In genomic region chr4:154594343-154594742, GRCh38 we compare ENCODE assay signal across 14 cellular contexts. TPM values are rescaled to one million over a fixed set of nuclear protein-coding genes. Genes with fewer than 3 reads are reported as not detected.
"Had no signal": no experiment of that assay in that cellular context is flagged by ENCODE, and none has a peak within 500 bp of the region (broad histone marks: within the 10 kb centered on the region; RNA-seq: fewer than 3 reads in every experiment).

No MANE protein-coding gene starts in this region.

RNA-seq across cellular contexts. Expression of gene FGA, which starts 3.8 kb away (rescaled TPM):
- total RNA-seq: activated CD4-positive, alpha-beta memory T cell treated with anti-CD3 and anti-CD28 coated beads, Interleukin-2, amount 10 ng/mL, durations not matched to agents 7 days and 5 days; activated CD4-positive, alpha-beta T cell treated with anti-CD3 and anti-CD28 coated beads for 36 hours; activated CD4-positive, alpha-beta T cell treated with anti-CD3 and anti-CD28 coated beads, Interleukin-2, amount 10 ng/mL, durations not matched to agents 7 days and 5 days; activated CD8-positive, alpha-beta memory T cell treated with anti-CD3 and anti-CD28 coated beads, Interleukin-2, amount 10 ng/mL, durations not matched to agents 7 days and 5 days; activated CD8-positive, alpha-beta T cell treated with anti-CD3 and anti-CD28 coated beads, Interleukin-2, amount 10 ng/mL, durations not matched to agents 7 days and 5 days; activated naive CD8-positive, alpha-beta T cell treated with anti-CD3 and anti-CD28 coated beads, Interleukin-2, amount 10 ng/mL, durations not matched to agents 7 days and 5 days; activated T-helper 2 cell treated with anti-CD3 and anti-CD28 coated beads, Interferon-gamma antibody, Interleukin-2, Interleukin-4, amounts not matched to agents 10 μg/mL and 5 μg/mL and 100 μg/mL, durations not matched to agents 14 hours and 24 hours and 36 hours; aorta; astrocyte; cardiac septum; T-helper 1 cell treated with Interleukin-12 subunit alpha and Interleukin-12 subunit beta and Interleukin-4 antibody, amounts not matched to agents 30 ng/mL and 1 ng/mL, for 36 hours; T-helper 17 cell; T-helper 2 cell treated with Interferon-gamma antibody and Interleukin-4, amounts not matched to agents 100 ng/mL and 5 ng/mL, for 36 hours had no signal

RNA-seq across cellular contexts. Expression of gene FGG, which starts 18.1 kb away (rescaled TPM):
- total RNA-seq: activated CD4-positive, alpha-beta memory T cell treated with anti-CD3 and anti-CD28 coated beads, Interleukin-2, amount 10 ng/mL, durations not matched to agents 7 days and 5 days; activated CD4-positive, alpha-beta T cell treated with anti-CD3 and anti-CD28 coated beads for 36 hours; activated CD4-positive, alpha-beta T cell treated with anti-CD3 and anti-CD28 coated beads, Interleukin-2, amount 10 ng/mL, durations not matched to agents 7 days and 5 days; activated CD8-positive, alpha-beta memory T cell treated with anti-CD3 and anti-CD28 coated beads, Interleukin-2, amount 10 ng/mL, durations not matched to agents 7 days and 5 days; activated CD8-positive, alpha-beta T cell treated with anti-CD3 and anti-CD28 coated beads, Interleukin-2, amount 10 ng/mL, durations not matched to agents 7 days and 5 days; activated naive CD8-positive, alpha-beta T cell treated with anti-CD3 and anti-CD28 coated beads, Interleukin-2, amount 10 ng/mL, durations not matched to agents 7 days and 5 days; activated T-helper 2 cell treated with anti-CD3 and anti-CD28 coated beads, Interferon-gamma antibody, Interleukin-2, Interleukin-4, amounts not matched to agents 10 μg/mL and 5 μg/mL and 100 μg/mL, durations not matched to agents 14 hours and 24 hours and 36 hours; astrocyte; body of pancreas; cardiac septum; T-helper 1 cell treated with Interleukin-12 subunit alpha and Interleukin-12 subunit beta and Interleukin-4 antibody, amounts not matched to agents 30 ng/mL and 1 ng/mL, for 36 hours; T-helper 17 cell; T-helper 2 cell treated with Interferon-gamma antibody and Interleukin-4, amounts not matched to agents 100 ng/mL and 5 ng/mL, for 36 hours had no signal

RNA-seq across cellular contexts. Expression of gene FGB, which starts 31.5 kb away (rescaled TPM):
- total RNA-seq: activated CD4-positive, alpha-beta memory T cell treated with anti-CD3 and anti-CD28 coated beads, Interleukin-2, amount 10 ng/mL, durations not matched to agents 7 days and 5 days; activated CD4-positive, alpha-beta T cell treated with anti-CD3 and anti-CD28 coated beads for 36 hours; activated CD4-positive, alpha-beta T cell treated with anti-CD3 and anti-CD28 coated beads, Interleukin-2, amount 10 ng/mL, durations not matched to agents 7 days and 5 days; activated CD8-positive, alpha-beta memory T cell treated with anti-CD3 and anti-CD28 coated beads, Interleukin-2, amount 10 ng/mL, durations not matched to agents 7 days and 5 days; activated CD8-positive, alpha-beta T cell treated with anti-CD3 and anti-CD28 coated beads, Interleukin-2, amount 10 ng/mL, durations not matched to agents 7 days and 5 days; activated naive CD8-positive, alpha-beta T cell treated with anti-CD3 and anti-CD28 coated beads, Interleukin-2, amount 10 ng/mL, durations not matched to agents 7 days and 5 days; activated T-helper 2 cell treated with anti-CD3 and anti-CD28 coated beads, Interferon-gamma antibody, Interleukin-2, Interleukin-4, amounts not matched to agents 10 μg/mL and 5 μg/mL and 100 μg/mL, durations not matched to agents 14 hours and 24 hours and 36 hours; aorta; body of pancreas; cardiac septum; T-helper 1 cell treated with Interleukin-12 subunit alpha and Interleukin-12 subunit beta and Interleukin-4 antibody, amounts not matched to agents 30 ng/mL and 1 ng/mL, for 36 hours; T-helper 17 cell; T-helper 2 cell treated with Interferon-gamma antibody and Interleukin-4, amounts not matched to agents 100 ng/mL and 5 ng/mL, for 36 hours had no signal
